Comparison of ENCODE assay signal across 10 cellular contexts in the genomic region with DNA sequence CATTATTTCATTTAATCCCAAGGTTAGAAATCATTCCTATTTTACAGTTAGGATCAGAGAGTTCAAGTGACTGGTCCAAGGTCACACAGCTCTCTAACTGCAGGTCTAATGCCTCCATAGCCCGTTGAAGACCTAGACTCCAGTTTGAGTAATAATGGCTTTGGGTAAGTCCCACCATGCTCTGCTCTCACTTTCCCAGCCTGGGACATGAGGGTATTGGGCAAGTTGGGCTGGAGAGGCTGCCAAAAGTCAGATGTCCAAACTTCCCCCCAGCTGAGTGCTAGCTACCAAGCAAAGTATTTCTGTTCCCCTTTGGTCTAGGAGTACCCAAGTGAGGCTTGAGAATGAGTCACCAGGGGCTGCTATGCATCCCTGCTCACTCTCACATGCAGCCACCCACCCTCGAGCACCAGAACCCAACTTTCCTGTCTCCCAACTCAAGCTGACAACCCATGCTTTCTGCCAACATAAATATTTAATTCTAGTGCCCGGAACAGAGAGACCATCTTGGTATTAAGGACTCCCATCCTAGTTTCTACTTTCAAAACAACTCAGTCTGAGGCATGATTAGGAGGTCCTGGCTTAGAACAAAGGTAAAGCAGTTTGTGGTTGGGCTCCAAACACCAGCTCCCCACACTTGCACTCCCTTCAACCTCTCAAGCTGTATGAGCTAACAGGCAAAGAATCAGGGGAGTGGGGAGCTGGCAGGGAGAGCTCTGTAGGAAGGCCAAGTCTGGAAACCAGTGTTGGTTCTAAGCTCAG.
DNase-seq lines count a peak whose midpoint lies in the region; ATAC-seq and TF ChIP-seq lines count a peak whose summit lies in the region.
"Had no signal": no experiment of that assay in that cellular context is flagged by ENCODE, and none has a peak within 500 bp of the region (broad histone marks: within the 10 kb centered on the region; RNA-seq: fewer than 3 reads in every experiment).

No MANE protein-coding gene starts in this region.

- H3K27me3 ChIP-seq in left lung: no peaks in the 10 kb centered on the region
- no peaks in the 10 kb centered on the region for H3K27me3 ChIP-seq in vagina

- H3K4me3 Mint-ChIP-seq in activated T-cell treated with anti-CD3 and anti-CD28 coated beads, Interleukin-2, amount 50 U/mL, for 24 hours: no peak overlapping the region

- no peaks in the 10 kb centered on the region for H3K27me3 Mint-ChIP-seq in activated T-cell treated with anti-CD3 and anti-CD28 coated beads, Interleukin-2, amount 50 U/mL, for 24 hours

- H3K36me3 Mint-ChIP-seq in activated T-cell treated with anti-CD3 and anti-CD28 coated beads, Interleukin-2, amount 50 U/mL, for 24 hours (ENCODE audit: low read depth): peaks cover 2% of the 10 kb centered on the region

- no peaks in the 10 kb centered on the region for H3K9me3 Mint-ChIP-seq in activated T-cell treated with anti-CD3 and anti-CD28 coated beads, Interleukin-2, amount 50 U/mL, for 24 hours

- H3K9me3 ChIP-seq in left lung (no peaks in the 10 kb centered on the region), vagina (no peaks in the 10 kb centered on the region)

- DNase-seq in NCI-H226: peak; percentile 88
- peak in 1 of 2 donors; percentile 49 for DNase-seq in left lung
- DNase-seq in activated T-cell treated with anti-CD3 and anti-CD28 coated beads, Interleukin-2, amount 50 U/mL, for 24 hours: no peak
- no peak for DNase-seq in occipital lobe (lab: John Stamatoyannopoulos, UW)
- DNase-seq in HUDEP-2 (lab: John Stamatoyannopoulos, UW; ENCODE audit: unreplicated experiment in 76 of 76): no peak
- DNase-seq in vagina (ENCODE audit: extremely low spot score in 2 of 2): no peak
- DNase-seq: dermis blood vessel endothelial cell, small intestine had no signal

- H3K4me3 ChIP-seq in left lung (no peak overlapping the region), vagina (no peak overlapping the region)

- TF ChIP-seq CTCF in left lung (IDR thresholded peaks at IDR 0.05): no peak
- no peak for TF ChIP-seq CTCF in vagina (IDR thresholded peaks at IDR 0.05)

- TF ChIP-seq POLR2A in vagina (IDR thresholded peaks at IDR 0.05): no peak

- H3K4me1 ChIP-seq in left lung (peaks cover 0 to 9% of the 10 kb centered on the region in 2 donors), vagina (peaks cover 26% of the 10 kb centered on the region)

- H3K4me1 Mint-ChIP-seq in activated T-cell treated with anti-CD3 and anti-CD28 coated beads, Interleukin-2, amount 50 U/mL, for 24 hours (ENCODE audit: low read depth): no peaks in the 10 kb centered on the region

- H3K36me3 ChIP-seq in left lung: no peaks in the 10 kb centered on the region
- no peaks in the 10 kb centered on the region for H3K36me3 ChIP-seq in vagina

- intact Hi-C loops in left lung (cut with DNase I) (no loop called here), vagina (cut with DNase I) (no loop called here)

- ATAC-seq in GM18499 (IDR thresholded peaks at IDR 0.05; ENCODE audit: insufficient read depth, unreplicated experiment): peak; percentile 88
- ATAC-seq in HG02571 (IDR thresholded peaks at IDR 0.05; ENCODE audit: unreplicated experiment): peak; percentile 63
- peak; percentile 88 for ATAC-seq in left lung

- H3K27ac Mint-ChIP-seq in activated T-cell treated with anti-CD3 and anti-CD28 coated beads, Interleukin-2, amount 50 U/mL, for 24 hours: no peak overlapping the region

- H3K27ac ChIP-seq in left lung (peak overlapping the region in 1 of 2 donors; percentile 20), vagina (no peak overlapping the region)
